Comparison of ENCODE assay signal across 24 cellular contexts in genomic region chrX:120274145-120274544, GRCh38. TPM values are rescaled to one million over a fixed set of nuclear protein-coding genes. Genes with fewer than 3 reads are reported as not detected.
"Had no signal": no experiment of that assay in that cellular context is flagged by ENCODE, and none has a peak within 500 bp of the region (broad histone marks: within the 10 kb centered on the region; RNA-seq: fewer than 3 reads in every experiment).

No MANE protein-coding gene starts in this region.

- H3K9me3 ChIP-seq: Peyer's patch, SJCRH30 had no signal

- H3K27ac ChIP-seq: KMS-11, PC-9, Peyer's patch, SJCRH30 had no signal

- H3K36me3 ChIP-seq: Peyer's patch, SJCRH30 had no signal

- ATAC-seq: Right ventricle myocardium inferior, SK-N-SH treated with all-trans-retinoic acid at 6 μM for 48 hours had no signal

- H3K27me3 ChIP-seq: Peyer's patch had no signal

- H3K4me1 ChIP-seq: Peyer's patch, SJCRH30 had no signal

- H3K4me3 ChIP-seq: PC-9, Peyer's patch, SJCRH30 had no signal

- H3K9ac ChIP-seq: KMS-11 had no signal

- H3K4me2 ChIP-seq: KMS-11, PC-9 had no signal

- DNase-seq: Kasumi-1, MM.1S, NCI-H1092 treated with DMSO at 0.1 percent for 48 hours, NCI-H1436, NCI-H187, NCI-H2029, NCI-H2081 treated with DMSO at 0.1 percent for 48 hours, NCI-H2171, NCI-H226, NCI-H446, NCI-H510A, NCI-H524 treated with DMSO at 0.1 percent for 48 hours, NCI-H69, NCI-H774, OCI-M1, PC-9, Peyer's patch, SHP77 treated with DMSO at 0.1 percent for 48 hours, SJCRH30, T-helper 1 cell had no signal

- H2AFZ ChIP-seq: PC-9 had no signal

RNA-seq across cellular contexts. Expression of gene TMEM255A, which starts 37.1 kb away (rescaled TPM):
- total RNA-seq: HT1080 had no signal
